Comparison of ENCODE assay signal across 8 cellular contexts in the genomic region with DNA sequence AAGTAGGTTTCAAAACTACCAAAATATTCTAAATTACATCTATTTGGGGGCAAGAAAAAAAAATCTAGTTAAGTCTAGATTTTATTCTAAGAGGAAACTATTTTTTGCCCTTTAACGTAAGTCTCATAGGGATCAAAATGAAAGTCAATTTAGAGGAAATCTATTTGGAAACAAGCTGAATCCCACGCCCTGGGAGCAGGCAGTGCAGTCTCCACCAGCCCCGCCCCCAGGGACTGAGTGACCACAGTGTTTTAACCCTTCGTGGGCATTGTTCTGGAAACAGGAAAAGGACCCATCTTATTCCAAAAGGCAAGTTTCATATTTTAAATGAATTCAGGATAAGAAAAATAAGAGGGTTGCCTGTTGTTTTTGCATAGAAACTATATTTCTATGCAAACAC.
DNase-seq lines count a peak whose midpoint lies in the region; ATAC-seq and TF ChIP-seq lines count a peak whose summit lies in the region.

No MANE protein-coding gene starts in this region.

- no peak for ATAC-seq in stimulated activated naive CD8-positive, alpha-beta T cell treated with anti-CD3 and anti-CD28 coated beads, Interleukin-15, Interleukin-2, amounts not matched to agents 100 U/mL and 50 U/mL, for 24 hours

- no peaks in the 10 kb centered on the region for H3K36me3 ChIP-seq in BJ (ENCODE audit: control insufficient read depth, insufficient read depth, low read length)
- no peaks in the 10 kb centered on the region for H3K36me3 ChIP-seq in SJSA1

- no peak for TF ChIP-seq CTCF in BJ (IDR thresholded peaks at IDR 0.05; ENCODE audit: insufficient read depth, low read depth, low read length)
- no peak for TF ChIP-seq CTCF in fibroblast of villous mesenchyme (IDR thresholded peaks at IDR 0.05; ENCODE audit: insufficient read depth, low read depth, low read length)

- H3K4me3 ChIP-seq in BJ (ENCODE audit: low read depth, low read length) (peak overlapping the region; percentile 30), SJSA1 (peak overlapping the region; percentile 16), fibroblast of villous mesenchyme (ENCODE audit: low read depth, low read length) (peak overlapping the region; percentile 47)

- 0 out of 2 replicates have a peak overlapping the region, but pooled peaks have one; percentile 3 for H3K27ac ChIP-seq in SJSA1

- POLR2A ChIA-PET in BJ (lab: Charles Lee), result no interaction called here

- H3K27me3 ChIP-seq in BJ (ENCODE audit: control insufficient read depth, insufficient read depth, low read length) (no peaks in the 10 kb centered on the region), SJSA1 (replicated peaks) (no peaks in the 10 kb centered on the region)

- DNase-seq in BJ (ENCODE audit: low read depth) (no peak), SJSA1 (ENCODE audit: low read depth in 1 of 2, low spot score in 2 of 2) (peak; percentile 56 to 81), fibroblast of villous mesenchyme (ENCODE audit: low read depth) (peak; percentile 84), occipital lobe (lab: John Stamatoyannopoulos, UW) (peak; percentile 51), T-helper 2 cell (no peak), NCI-H1694 treated with DMSO at 0.1 percent for 48 hours (lab: John Stamatoyannopoulos, UW) (no peak)
- DNase-seq in stimulated activated naive CD8-positive, alpha-beta T cell treated with anti-CD3 and anti-CD28 coated beads, Interleukin-15, Interleukin-2, amounts not matched to agents 100 U/mL and 50 U/mL, for 24 hours, result no peak
- DNase-seq in activated CD4-positive, CD25-positive, alpha-beta regulatory T cell treated with anti-CD3 and anti-CD28 coated beads, Interleukin-2, amount 50 U/mL, for 72 hours, result no peak

- no peaks in the 10 kb centered on the region for H3K9me3 ChIP-seq in SJSA1 (replicated peaks)

- CTCF ChIA-PET in BJ (lab: Yijun Ruan, JAX), result interaction anchor here (0.7 kb wide), 1 partner anchor 9 kb away, joined by 3 read pairs; no protein-coding TSS in a partner anchor

- peaks cover 24% of the 10 kb centered on the region for H3K4me1 ChIP-seq in SJSA1 (replicated peaks)

Comparison
In these comparisons a context has a peak if more than half of its experiments do, and no peak if none do; other contexts are left out.
1. DNase-seq: peak in SJSA1 (2 of 2), fibroblast of villous mesenchyme (single experiment) and occipital lobe (single experiment); none in BJ (single experiment), T-helper 2 cell (0 of 5), stimulated activated naive CD8-positive, alpha-beta T cell treated with anti-CD3 and anti-CD28 coated beads, Interleukin-15, Interleukin-2, amounts not matched to agents 100 U/mL and 50 U/mL, for 24 hours (single experiment), activated CD4-positive, CD25-positive, alpha-beta regulatory T cell treated with anti-CD3 and anti-CD28 coated beads, Interleukin-2, amount 50 U/mL, for 72 hours (single experiment) and NCI-H1694 treated with DMSO at 0.1 percent for 48 hours (single experiment).
2. Peak in every context shown above with its lines, with median percentiles within 50 percentile points of each other: H3K4me3 ChIP-seq.